8 cellular contexts compared by ENCODE assay signal in genomic region chr9:128361981-128362646, GRCh38. TPM values are rescaled to one million over a fixed set of nuclear protein-coding genes. Genes with fewer than 3 reads are reported as not detected.
DNase-seq lines count a peak whose midpoint lies in the region; ATAC-seq, FAIRE-seq and TF ChIP-seq lines count a peak whose summit lies in the region.

No MANE protein-coding gene starts in this region.

- peak; percentile 79 for ATAC-seq in esophagus mucosa

- no peaks in the 10 kb centered on the region for H4K20me1 ChIP-seq in OCI-LY7 (ENCODE audit: insufficient read depth, low read length)

- H3K27me3 ChIP-seq in HUES64 (ENCODE audit: insufficient read depth, low read length) (peaks cover 66% of the 10 kb centered on the region), muscle layer of duodenum (ENCODE audit: low read depth, low read length) (no peaks in the 10 kb centered on the region)

- peaks cover 27% of the 10 kb centered on the region for H3K36me3 Mint-ChIP-seq in activated T-cell treated with anti-CD3 and anti-CD28 coated beads, Interleukin-2, amount 50 U/mL, for 24 hours (ENCODE audit: low read depth)

- no peaks in the 10 kb centered on the region for H3K9me3 ChIP-seq in HUES64 (ENCODE audit: insufficient read depth, low read depth, low read length)
- H3K9me3 ChIP-seq in OCI-LY7 (ENCODE audit: low read length) = no peaks in the 10 kb centered on the region
- H3K9me3 ChIP-seq in muscle layer of duodenum (ENCODE audit: control insufficient read depth in 1 of 2, low read length in 2 of 2) = no peaks in the 10 kb centered on the region

- peak overlapping the region; percentile 33 for H3K4me3 ChIP-seq in HUES64 (ENCODE audit: low read length)
- no peak overlapping the region for H3K4me3 ChIP-seq in OCI-LY7 (ENCODE audit: low read depth, low read length, poor library complexity, severe bottlenecking)
- H3K4me3 ChIP-seq in muscle layer of duodenum (ENCODE audit: low read depth in 1 of 2, low read length in 2 of 2) = peak overlapping the region; percentile 55 to 74

- TF ChIP-seq CTCF in OCI-LY7 (conservative IDR thresholded peaks at IDR 0.05; ENCODE audit: low read length) = peak; percentile 89

- H3K9ac ChIP-seq in HUES64 (ENCODE audit: low read depth, low read length) = no peak overlapping the region

- peak; percentile 55 to 71 for DNase-seq in AML-193 (lab: John Stamatoyannopoulos, UW)
- DNase-seq in GM19239 (ENCODE audit: insufficient read length, low spot score) = peak; percentile 85
- peak; percentile 73 for DNase-seq in OCI-LY7 (ENCODE audit: low spot score)
- peak; percentile 81 for DNase-seq in activated T-cell treated with anti-CD3 and anti-CD28 coated beads, Interleukin-2, amount 50 U/mL, for 24 hours
- peak; percentile 20 to 52 for DNase-seq in stimulated activated CD8-positive, alpha-beta memory T cell treated with anti-CD3 and anti-CD28 coated beads, Interleukin-7, amount 100 ng/mL, for 48 hours (ENCODE audit: extremely low read depth in 1 of 2, low read depth in 1 of 2)

- H3K4me2 ChIP-seq in OCI-LY7 (ENCODE audit: low read length) = no peak overlapping the region; the same call in 1 of the 2 replicates

- no peaks in the 10 kb centered on the region for H3K36me3 ChIP-seq in HUES64 (ENCODE audit: insufficient read depth, low read length)
- H3K36me3 ChIP-seq in OCI-LY7 (ENCODE audit: insufficient read depth, low read length) = no peaks in the 10 kb centered on the region
- H3K36me3 ChIP-seq in muscle layer of duodenum (ENCODE audit: control insufficient read depth in 1 of 2, insufficient read depth in 2 of 2, low read length in 2 of 2) = peaks cover 0 to 7% of the 10 kb centered on the region in 2 donors

- H3K9me2 ChIP-seq in OCI-LY7 (ENCODE audit: insufficient read depth, low read length) = no peaks in the 10 kb centered on the region

- H2AFZ ChIP-seq in OCI-LY7 (ENCODE audit: low read length) = no peak overlapping the region; the same call in 1 of the 2 replicates

- intact Hi-C loops in OCI-LY7 (cut with micrococcal nuclease; ENCODE audit: unreplicated experiment) = loop anchor here (1.0 kb wide), 1 partner anchor 50 kb away; no protein-coding TSS in a partner anchor

- H3K27me3 Mint-ChIP-seq in activated T-cell treated with anti-CD3 and anti-CD28 coated beads, Interleukin-2, amount 50 U/mL, for 24 hours = peaks cover 3% of the 10 kb centered on the region

- no peaks in the 10 kb centered on the region for H3K9me3 Mint-ChIP-seq in activated T-cell treated with anti-CD3 and anti-CD28 coated beads, Interleukin-2, amount 50 U/mL, for 24 hours

- peak overlapping the region; percentile 67 for H3K27ac Mint-ChIP-seq in activated T-cell treated with anti-CD3 and anti-CD28 coated beads, Interleukin-2, amount 50 U/mL, for 24 hours

- CTCF ChIA-PET in OCI-LY7 (lab: Charles Lee; ENCODE audit: unreplicated experiment) = interaction anchor here (0.6 to 1.2 kb wide), 3 partner anchors 9 to 77 kb away, joined by 3 to 4 read pairs (median 3); partner anchors contain the start of gene URM1

- peak; percentile 92 for FAIRE-seq in GM19239 (lab: Jason Lieb, UNC)

- H3K27ac ChIP-seq in HUES64 (ENCODE audit: low read depth, low read length) (no peak overlapping the region), OCI-LY7 (ENCODE audit: low read depth, low read length, poor library complexity, severe bottlenecking) (no peak overlapping the region), muscle layer of duodenum (ENCODE audit: low read length) (no peak overlapping the region)

- peaks cover 16% of the 10 kb centered on the region for H3K4me1 ChIP-seq in HUES64 (ENCODE audit: insufficient read depth, low read length)
- no peaks in the 10 kb centered on the region for H3K4me1 ChIP-seq in OCI-LY7 (ENCODE audit: insufficient read depth, low read length, poor library complexity, severe bottlenecking)
- H3K4me1 ChIP-seq in muscle layer of duodenum (ENCODE audit: control insufficient read depth in 1 of 2, insufficient read depth in 2 of 2, low read length in 2 of 2) = peaks cover 4 to 19% of the 10 kb centered on the region in 2 donors

- H3K79me2 ChIP-seq in OCI-LY7 (ENCODE audit: insufficient read depth, low read depth, low read length) = no peaks in the 10 kb centered on the region

- BruUV-seq in OCI-LY7 (replicated peaks; lab: Mats Ljungman, UMichigan) = no TSS peak

- 19% methylated on average over 20 of the region's 20 CpGs for WGBS in HUES64

- peaks cover 17% of the 10 kb centered on the region for H3K4me1 Mint-ChIP-seq in activated T-cell treated with anti-CD3 and anti-CD28 coated beads, Interleukin-2, amount 50 U/mL, for 24 hours (ENCODE audit: low read depth)

- peak overlapping the region; percentile 70 for H3K4me3 Mint-ChIP-seq in activated T-cell treated with anti-CD3 and anti-CD28 coated beads, Interleukin-2, amount 50 U/mL, for 24 hours

- POLR2A ChIA-PET in OCI-LY7 (lab: Charles Lee) = interaction anchor here (1.3 to 1.7 kb wide), 2 partner anchors 9 to 54 kb away, joined by 3 to 4 read pairs; partner anchors contain the start of gene URM1

RNA-seq across cellular contexts. Expression of gene URM1, which starts 9.1 kb away (rescaled TPM):
- 43.5 TPM for polyA plus RNA-seq in HUES64 (2013, experiment 1 of 2)
- polyA plus RNA-seq in HUES64 (2013, experiment 2 of 2) = 38.9 TPM
- 42.3 and 58.5 TPM in 2 replicates for total RNA-seq in OCI-LY7 (2014; rRNA removed; shearing (Covaris generic))
- total RNA-seq in OCI-LY7 (2022) = 51.8 and 60.8 TPM in 2 replicates
- 38.5 TPM for total RNA-seq in esophagus mucosa

RNA-seq across cellular contexts. Expression of gene SLC27A4, which starts 21.8 kb away (rescaled TPM):
- 17.0 TPM for polyA plus RNA-seq in HUES64 (2013, experiment 1 of 2)
- polyA plus RNA-seq in HUES64 (2013, experiment 2 of 2) = 17.1 TPM
- total RNA-seq in OCI-LY7 (2014; rRNA removed; shearing (Covaris generic)) = 12.3 and 14.2 TPM in 2 replicates
- total RNA-seq in OCI-LY7 (2022) (13.0 and 16.0 TPM in 2 replicates), esophagus mucosa (58.8 TPM)

RNA-seq across cellular contexts. Expression of gene COQ4, which starts 39.5 kb away (rescaled TPM):
- polyA plus RNA-seq in HUES64 (2013, experiment 1 of 2) = 26.3 TPM
- polyA plus RNA-seq in HUES64 (2013, experiment 2 of 2) = 19.9 TPM
- 42.4 and 53.4 TPM in 2 replicates for total RNA-seq in OCI-LY7 (2014; rRNA removed; shearing (Covaris generic))
- total RNA-seq in OCI-LY7 (2022) (49.4 and 55.8 TPM in 2 replicates), esophagus mucosa (61.7 TPM)

RNA-seq across cellular contexts. Expression of gene TRUB2, which starts 39.9 kb away (rescaled TPM):
- polyA plus RNA-seq in HUES64 (2013, experiment 1 of 2) = 27.9 TPM
- 23.9 TPM for polyA plus RNA-seq in HUES64 (2013, experiment 2 of 2)
- total RNA-seq in OCI-LY7 (2014; rRNA removed; shearing (Covaris generic)) = 29.7 and 31.3 TPM in 2 replicates
- 22.9 and 30.3 TPM in 2 replicates for total RNA-seq in OCI-LY7 (2022)
- total RNA-seq in esophagus mucosa = 40.3 TPM

RNA-seq across cellular contexts. Expression of gene CERCAM, which starts 58.5 kb away (rescaled TPM):
- 8.1 TPM for polyA plus RNA-seq in HUES64 (2013, experiment 1 of 2)
- 12.6 TPM for polyA plus RNA-seq in HUES64 (2013, experiment 2 of 2)
- 3.0 and 3.5 TPM in 2 replicates for total RNA-seq in OCI-LY7 (2014; rRNA removed; shearing (Covaris generic))
- total RNA-seq in OCI-LY7 (2022) = 2.7 and 3.1 TPM in 2 replicates
- 5.5 TPM for total RNA-seq in esophagus mucosa
